In the genomic region with DNA sequence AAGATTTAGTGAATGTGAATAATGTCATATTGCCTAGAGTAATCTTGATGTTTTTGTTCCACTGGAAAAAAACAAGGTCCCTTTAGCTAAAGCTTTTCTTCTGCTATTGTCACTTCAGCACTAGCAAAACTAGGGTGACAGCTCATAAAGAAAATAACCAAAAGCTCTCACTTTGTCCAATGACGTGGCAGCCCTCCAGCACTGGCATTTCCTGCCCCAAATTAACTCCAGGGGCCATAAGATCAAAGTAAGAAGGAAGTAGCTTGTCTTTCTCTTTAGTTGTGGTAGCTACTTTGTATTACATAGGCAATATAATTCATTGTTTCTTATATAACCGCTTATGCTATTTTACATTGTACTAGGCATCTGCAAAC, we compare ENCODE assay signal across 8 cellular contexts. TPM values are rescaled to one million over a fixed set of nuclear protein-coding genes. Genes with fewer than 3 reads are reported as not detected.
A peak's percentile ranks its signal among the peaks of the same experiment; 100 is the strongest.
DNase-seq lines count a peak whose midpoint lies in the region; ATAC-seq, FAIRE-seq and TF ChIP-seq lines count a peak whose summit lies in the region.

No MANE protein-coding gene starts in this region.

- 24 to 34% methylated on average over 2 of the region's 2 CpGs for WGBS in esophagus squamous epithelium, 2 donors

- intact Hi-C loops in esophagus squamous epithelium (cut with DNase I), result no loop called here

- H3K36me3 ChIP-seq in esophagus squamous epithelium, result no peaks in the 10 kb centered on the region

- FAIRE-seq in RCC 7860 (lab: Jason Lieb, UNC), result peak; percentile 60

- peaks cover 0 to 14% (median 4%) of the 10 kb centered on the region in 3 donors for H3K4me1 ChIP-seq in esophagus squamous epithelium

- TF ChIP-seq POLR2A in esophagus squamous epithelium (IDR thresholded peaks at IDR 0.05), result no peak

- H3K4me3 ChIP-seq in esophagus squamous epithelium, result no peak overlapping the region

- TF ChIP-seq CTCF in RWPE1 (conservative IDR thresholded peaks at IDR 0.05; ENCODE audit: low read depth), result no peak
- TF ChIP-seq CTCF in esophagus squamous epithelium (IDR thresholded peaks at IDR 0.05), result no peak

- CTCF ChIA-PET in RWPE1 (lab: Yijun Ruan, JAX), result interaction anchor here (1.7 kb wide), 1 partner anchor 12 kb away, joined by 3 read pairs; no protein-coding TSS in a partner anchor

- ATAC-seq in GM18907 (IDR thresholded peaks at IDR 0.05; ENCODE audit: unreplicated experiment), result peak; percentile 98
- peak; percentile 95 for ATAC-seq in HG02973 (IDR thresholded peaks at IDR 0.05; ENCODE audit: unreplicated experiment)

- H3K9me3 ChIP-seq in esophagus squamous epithelium, result no peaks in the 10 kb centered on the region

- H3K27ac ChIP-seq in RWPE1 (no peak overlapping the region), esophagus squamous epithelium (peak overlapping the region in 2 of 4 donors; percentile 3 to 4)

- no peaks in the 10 kb centered on the region for H3K27me3 ChIP-seq in esophagus squamous epithelium

- POLR2A ChIA-PET in RWPE1 (lab: Yijun Ruan, JAX; ENCODE audit: low non-redundant PET), result no interaction called here

- peak; percentile 49 for DNase-seq in RCC 7860 (ENCODE audit: low spot score)
- peak; percentile 36 for DNase-seq in activated effector memory CD4-positive, alpha-beta T cell treated with Interleukin-2 at 50 U/mL for 16 hours
- peak; percentile 2 for DNase-seq in hepatic stellate cell (ENCODE audit: low spot score)
- DNase-seq in stimulated activated CD8-positive, alpha-beta memory T cell treated with anti-CD3 and anti-CD28 coated beads, Interleukin-15, amount 100 ng/mL, for 48 hours (ENCODE audit: low read depth in 2 of 2), result peak; percentile 51 to 57
- DNase-seq in RWPE1 (ENCODE audit: low spot score), result no peak
- no peak for DNase-seq in esophagus squamous epithelium (lab: John Stamatoyannopoulos, UW)

RNA-seq across cellular contexts. Expression of a gene that starts 47.3 kb away (rescaled TPM):
- 1 to 10 TPM in 1 of 4 donors, under 1 TPM in 1, not detected in 2; 0.23 to 1.7 TPM for total RNA-seq in esophagus squamous epithelium

Comparison
In these comparisons a context has a peak if more than half of its experiments do, and no peak if none do; other contexts are left out.
1. DNase-seq: peak in RCC 7860 (single experiment), activated effector memory CD4-positive, alpha-beta T cell treated with Interleukin-2 at 50 U/mL for 16 hours (single experiment), hepatic stellate cell (single experiment) and stimulated activated CD8-positive, alpha-beta memory T cell treated with anti-CD3 and anti-CD28 coated beads, Interleukin-15, amount 100 ng/mL, for 48 hours (2 of 2); none in RWPE1 (single experiment) and esophagus squamous epithelium (single experiment).